1 cellular context compared by ENCODE assay signal in genomic region chr17:4998666-4999428, GRCh38.
TF ChIP-seq lines count a peak whose summit lies in the region.

No MANE protein-coding gene starts in this region.

TF ChIP-seq in HepG2, 621 proteins besides CTCF, POLR2A, EP300 and RAD21 (continued from another document and continues in another):
- TF ChIP-seq TFDP2 (CRISPR knock-in tag; IDR thresholded peaks at IDR 0.05) (peak; percentile 51; the same call in 1 of the 2 replicates), ZBTB14 (CRISPR knock-in tag; IDR thresholded peaks at IDR 0.05) (peak; percentile 66; the same call in 1 of the 2 replicates), TAF1 (CRISPR knock-in tag; IDR thresholded peaks at IDR 0.05) (peak; percentile 58), FOSL1 (CRISPR knock-in tag; IDR thresholded peaks at IDR 0.05; ENCODE audit: borderline replicate concordance) (no peak), GATAD2A (CRISPR knock-in tag; IDR thresholded peaks at IDR 0.05) (peak; percentile 77), HIC2 (CRISPR knock-in tag; IDR thresholded peaks at IDR 0.05; ENCODE audit: low read depth) (peak; percentile 62; the same call in 1 of the 2 replicates), GPBP1L1 (CRISPR knock-in tag; IDR thresholded peaks at IDR 0.05) (no peak), NR2C2 (CRISPR knock-in tag; IDR thresholded peaks at IDR 0.05; ENCODE audit: borderline replicate concordance) (peak; percentile 22; the same call in 1 of the 2 replicates), ZNF431 (CRISPR knock-in tag; IDR thresholded peaks at IDR 0.05; ENCODE audit: borderline replicate concordance, low read depth) (peak; percentile 34; the same call in 1 of the 2 replicates), JUND (CRISPR knock-in tag; IDR thresholded peaks at IDR 0.05) (0 out of 2 replicates have a peak, but pooled peaks have one; percentile 13), PBX3 (CRISPR knock-in tag; IDR thresholded peaks at IDR 0.05; ENCODE audit: borderline replicate concordance) (no peak), YEATS2 (CRISPR knock-in tag; IDR thresholded peaks at IDR 0.05; ENCODE audit: borderline replicate concordance) (peak; percentile 83; the same call in 1 of the 2 replicates), WIZ (CRISPR knock-in tag; IDR thresholded peaks at IDR 0.05) (peak; percentile 60; the same call in 1 of the 2 replicates), ZFX (CRISPR knock-in tag; IDR thresholded peaks at IDR 0.05; ENCODE audit: low read depth) (peak; percentile 93), ZNF138 (CRISPR knock-in tag; IDR thresholded peaks at IDR 0.05; ENCODE audit: low read depth) (no peak), TBX3 (IDR thresholded peaks at IDR 0.05; ENCODE audit: borderline replicate concordance) (no peak), ZNF607 (CRISPR knock-in tag; IDR thresholded peaks at IDR 0.05; ENCODE audit: borderline replicate concordance) (peak; percentile 6; the same call in 1 of the 2 replicates), SETDB1 (CRISPR knock-in tag; IDR thresholded peaks at IDR 0.05; ENCODE audit: borderline replicate concordance) (no peak), MXD4 (CRISPR knock-in tag; IDR thresholded peaks at IDR 0.05) (no peak; the same call in 1 of the 2 replicates), SP4 (CRISPR knock-in tag; IDR thresholded peaks at IDR 0.05) (peak; percentile 74; the same call in 1 of the 2 replicates), XRCC5 (optimal IDR thresholded peaks at IDR 0.05; ENCODE audit: low read length) (peak; percentile 45), GABPA (IDR thresholded peaks at IDR 0.05; ENCODE audit: low read depth, low read length) (peak; percentile 46), GABPA (CRISPR knock-in tag; IDR thresholded peaks at IDR 0.05; ENCODE audit: low read depth) (peak; percentile 79), SSRP1 (CRISPR knock-in tag; IDR thresholded peaks at IDR 0.05) (0 out of 2 replicates have a peak, but pooled peaks have one; percentile 4), SMYD3 (CRISPR knock-in tag; IDR thresholded peaks at IDR 0.05) (peak; percentile 46; the same call in 1 of the 2 replicates), TFDP1 (CRISPR knock-in tag; IDR thresholded peaks at IDR 0.05; ENCODE audit: borderline replicate concordance) (peak; percentile 16; the same call in 1 of the 2 replicates), KAT8 (CRISPR knock-in tag; IDR thresholded peaks at IDR 0.05) (peak; percentile 81), FOXO1 (CRISPR knock-in tag; IDR thresholded peaks at IDR 0.05) (peak; percentile 40; the same call in 1 of the 2 replicates), ZNF775 (CRISPR knock-in tag; IDR thresholded peaks at IDR 0.05; ENCODE audit: borderline replicate concordance) (peak; percentile 95), RBAK (CRISPR knock-in tag; IDR thresholded peaks at IDR 0.05) (no peak), HHEX (CRISPR knock-in tag; IDR thresholded peaks at IDR 0.05) (no peak), FOSL2 (CRISPR knock-in tag; IDR thresholded peaks at IDR 0.05) (peak; percentile 37; the same call in 1 of the 2 replicates), REPIN1 (CRISPR knock-in tag; IDR thresholded peaks at IDR 0.05; ENCODE audit: borderline replicate concordance, low read depth) (peak; percentile 61; the same call in 1 of the 2 replicates), ARID5B (CRISPR knock-in tag; IDR thresholded peaks at IDR 0.05) (peak; percentile 75), HOXA3 (CRISPR knock-in tag; IDR thresholded peaks at IDR 0.05) (peak; percentile 71; the same call in 1 of the 2 replicates), ZFYVE20 (CRISPR knock-in tag; IDR thresholded peaks at IDR 0.05; ENCODE audit: borderline replicate concordance, low read depth) (0 out of 2 replicates have a peak, but pooled peaks have one; percentile 8), SOX13 (IDR thresholded peaks at IDR 0.05) (no peak), SOX13 (CRISPR knock-in tag; conservative IDR thresholded peaks at IDR 0.05 in 1 of 2, IDR thresholded peaks at IDR 0.05 in 1 of 2) (peak in 1 of 2 experiments; percentile 79; a peak in 2 of 4 replicates), POGZ (CRISPR knock-in tag; IDR thresholded peaks at IDR 0.05) (0 out of 2 replicates have a peak, but pooled peaks have one; percentile 55), KDM2A (CRISPR knock-in tag; IDR thresholded peaks at IDR 0.05; ENCODE audit: borderline replicate concordance, low read depth) (0 out of 2 replicates have a peak, but pooled peaks have one; percentile 57), AKAP8 (CRISPR knock-in tag; IDR thresholded peaks at IDR 0.05) (peak; percentile 87), NCOA2 (CRISPR knock-in tag; IDR thresholded peaks at IDR 0.05) (peak; percentile 65), ZNF556 (CRISPR knock-in tag; IDR thresholded peaks at IDR 0.05; ENCODE audit: borderline replicate concordance) (no peak), TP53 (CRISPR knock-in tag; conservative IDR thresholded peaks at IDR 0.05) (no peak), TCF12 (IDR thresholded peaks at IDR 0.05) (no peak), TCF12 (CRISPR knock-in tag; IDR thresholded peaks at IDR 0.05) (peak; percentile 45; the same call in 1 of the 2 replicates), ZNF430 (CRISPR knock-in tag; IDR thresholded peaks at IDR 0.05) (peak; percentile 42; the same call in 1 of the 2 replicates), SNAPC2 (CRISPR knock-in tag; IDR thresholded peaks at IDR 0.05) (0 out of 2 replicates have a peak, but pooled peaks have one; percentile 58), MYC (CRISPR knock-in tag; IDR thresholded peaks at IDR 0.05; ENCODE audit: borderline replicate concordance) (peak; percentile 68; the same call in 1 of the 2 replicates), POLR2AphosphoS5 (IDR thresholded peaks at IDR 0.05; ENCODE audit: low read depth, low read length) (peak; percentile 55; the same call in 1 of the 2 replicates), THAP11 (CRISPR knock-in tag; IDR thresholded peaks at IDR 0.05) (peak; percentile 71), SAP130 (CRISPR knock-in tag; IDR thresholded peaks at IDR 0.05; ENCODE audit: low read depth) (peak; percentile 91), KAT7 (CRISPR knock-in tag; IDR thresholded peaks at IDR 0.05; ENCODE audit: borderline replicate concordance) (peak; percentile 2; the same call in 1 of the 2 replicates), SCMH1 (CRISPR knock-in tag; IDR thresholded peaks at IDR 0.05; ENCODE audit: borderline replicate concordance) (no peak), LCORL (IDR thresholded peaks at IDR 0.05) (no peak), LCORL (CRISPR knock-in tag; IDR thresholded peaks at IDR 0.05) (peak; percentile 86; the same call in 1 of the 2 replicates), ZNF557 (CRISPR knock-in tag; IDR thresholded peaks at IDR 0.05) (0 out of 2 replicates have a peak, but pooled peaks have one; percentile 28), ZBTB7B (CRISPR knock-in tag; IDR thresholded peaks at IDR 0.05) (peak; percentile 92), POGK (CRISPR knock-in tag; conservative IDR thresholded peaks at IDR 0.05) (0 out of 2 replicates have a peak, but pooled peaks have one; percentile 43), ZSCAN9 (CRISPR knock-in tag; IDR thresholded peaks at IDR 0.05; ENCODE audit: borderline replicate concordance) (peak; percentile 72), NONO (IDR thresholded peaks at IDR 0.05) (no peak), NONO (CRISPR knock-in tag; conservative IDR thresholded peaks at IDR 0.05) (peak; percentile 71)
